ENCODE assay signal across 9 cellular contexts in the genomic region with DNA sequence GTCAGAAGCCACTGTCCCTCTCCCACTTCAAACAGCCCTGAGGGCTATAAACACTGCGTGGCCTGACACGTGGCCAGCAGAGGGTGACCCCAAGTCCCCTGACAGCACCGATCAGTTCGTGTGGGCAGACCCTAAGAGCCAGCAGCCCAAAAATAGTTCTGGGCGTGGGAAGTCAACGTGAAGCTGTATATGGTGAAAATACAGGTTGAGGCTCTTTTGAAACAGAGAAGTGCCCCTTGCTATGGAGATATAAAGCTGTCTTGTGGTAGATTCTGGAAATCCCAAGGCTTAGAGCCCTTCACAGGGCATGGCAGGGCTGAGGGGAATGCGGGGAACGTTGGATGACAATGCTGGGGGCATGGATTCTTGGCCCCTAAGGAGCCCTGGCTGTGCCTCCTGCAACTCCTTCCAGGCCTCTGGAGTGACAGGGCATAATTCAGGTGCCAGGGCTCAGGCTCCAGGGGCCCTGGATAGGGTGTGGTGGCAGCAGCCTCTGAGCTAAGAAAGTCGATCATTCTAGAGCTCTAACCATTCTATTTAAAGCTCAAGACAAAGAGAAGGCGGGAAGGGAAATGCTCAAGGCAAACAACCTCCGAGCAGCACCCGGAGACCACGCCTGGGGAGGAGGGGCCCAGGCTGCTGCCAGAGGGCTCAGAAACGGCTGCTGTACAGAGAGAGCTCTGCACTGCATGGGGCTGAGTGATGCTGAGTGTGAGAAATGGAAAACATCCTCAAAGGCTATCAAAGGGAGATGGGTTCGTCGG.
DNase-seq lines count a peak whose midpoint lies in the region; ATAC-seq and TF ChIP-seq lines count a peak whose summit lies in the region.
"Had no signal": no experiment of that assay in that cellular context is flagged by ENCODE, and none has a peak within 500 bp of the region (broad histone marks: within the 10 kb centered on the region; RNA-seq: fewer than 3 reads in every experiment).

No MANE protein-coding gene starts in this region.

- peak; percentile 57 for DNase-seq in NCI-H2107 treated with DMSO at 0.1 percent for 48 hours (lab: John Stamatoyannopoulos, UW; ENCODE audit: unreplicated experiment)
- DNase-seq in activated CD4-positive, alpha-beta memory T cell treated with anti-CD3 and anti-CD28 coated beads for 36 hours = peak; percentile 92
- peak; percentile 74 for DNase-seq in endodermal cell
- peak; percentile 59 for DNase-seq in pons (ENCODE audit: low spot score)
- DNase-seq in HFFc6 = no peak
- no peak for DNase-seq in T1000 (lab: John Stamatoyannopoulos, UW)

- POLR2A ChIA-PET in activated CD4-positive, alpha-beta memory T cell treated with anti-CD3 and anti-CD28 coated beads for 36 hours (lab: Charles Lee) = interaction anchor here (0.7 to 6.5 kb wide), 31 partner anchors 10 to 87 kb away, joined by 3 to 85 read pairs (median 8); a partner anchor contains a TSS

- no peaks in the 10 kb centered on the region for H3K36me3 ChIP-seq in endodermal cell (ENCODE audit: control insufficient read depth, insufficient read depth, low read length)
- H3K36me3 ChIP-seq: SJSA1 had no signal

- ATAC-seq in GM18505 (IDR thresholded peaks at IDR 0.05; ENCODE audit: unreplicated experiment) (peak; percentile 85), HG02840 (IDR thresholded peaks at IDR 0.05; ENCODE audit: low FRiP score, unreplicated experiment) (peak; percentile 68)

- intact Hi-C loops in activated CD4-positive, alpha-beta memory T cell treated with anti-CD3 and anti-CD28 coated beads for 36 hours (cut with micrococcal nuclease) = loop anchor here (1.0 to 2.0 kb wide), 4 partner anchors 14 to 71 kb away; a partner anchor contains a TSS

- peak; percentile 75 for TF ChIP-seq POLR2A in GM18505 (IDR thresholded peaks at IDR 0.05; ENCODE audit: borderline replicate concordance, extremely low read depth, insufficient read depth, insufficient read length)

- H3K4me1 Mint-ChIP-seq in activated CD4-positive, alpha-beta memory T cell treated with anti-CD3 and anti-CD28 coated beads for 36 hours (ENCODE audit: low read depth) = peaks cover 71% of the 10 kb centered on the region
- peaks cover 13% of the 10 kb centered on the region for H3K4me1 Mint-ChIP-seq in endodermal cell
- peaks cover 12% of the 10 kb centered on the region for H3K4me1 Mint-ChIP-seq in HFFc6 (ENCODE audit: low read depth)

- WGBS in endodermal cell (ENCODE audit: insufficient coverage in 1 of 2, insufficient read length in 1 of 2), 2 experiments = 60 to 61% methylated on average over 9 to 16 of the region's 16 CpGs

- peaks cover 46% of the 10 kb centered on the region for H3K36me3 Mint-ChIP-seq in activated CD4-positive, alpha-beta memory T cell treated with anti-CD3 and anti-CD28 coated beads for 36 hours
- H3K36me3 Mint-ChIP-seq in endodermal cell (ENCODE audit: low read depth) = no peaks in the 10 kb centered on the region
- no peaks in the 10 kb centered on the region for H3K36me3 Mint-ChIP-seq in HFFc6 (ENCODE audit: low read depth)

- CTCF ChIA-PET in activated CD4-positive, alpha-beta memory T cell treated with anti-CD3 and anti-CD28 coated beads for 36 hours (lab: Charles Lee) = interaction anchor here (0.5 to 2.5 kb wide), 14 partner anchors 10 to 247 kb away, joined by 3 to 12 read pairs (median 4); no protein-coding TSS in a partner anchor

- peak overlapping the region; percentile 96 for H3K27ac Mint-ChIP-seq in activated CD4-positive, alpha-beta memory T cell treated with anti-CD3 and anti-CD28 coated beads for 36 hours
- H3K27ac Mint-ChIP-seq in endodermal cell (peak overlapping the region; percentile 91), HFFc6 (no peak overlapping the region)

- H3K9me3 Mint-ChIP-seq in activated CD4-positive, alpha-beta memory T cell treated with anti-CD3 and anti-CD28 coated beads for 36 hours = no peaks in the 10 kb centered on the region
- H3K9me3 Mint-ChIP-seq in endodermal cell (no peaks in the 10 kb centered on the region), HFFc6 (no peaks in the 10 kb centered on the region)

- H3K27me3 ChIP-seq in endodermal cell (ENCODE audit: control insufficient read depth, insufficient read depth, low read length, poor library complexity, severe bottlenecking) = no peaks in the 10 kb centered on the region

- no peak overlapping the region for H3K4me3 ChIP-seq in endodermal cell (ENCODE audit: low read length)
- H3K4me3 ChIP-seq: SJSA1 had no signal

- no peaks in the 10 kb centered on the region for H3K9me3 ChIP-seq in endodermal cell (ENCODE audit: control insufficient read depth, low read length)
- H3K9me3 ChIP-seq: SJSA1 had no signal

- peak overlapping the region; percentile 91 for H3K27ac ChIP-seq in endodermal cell (ENCODE audit: low read depth, low read length)
- H3K27ac ChIP-seq: SJSA1 had no signal

- no peak for TF ChIP-seq CTCF in endodermal cell (conservative IDR thresholded peaks at IDR 0.05)
- no peak for TF ChIP-seq CTCF in HFFc6 (IDR thresholded peaks at IDR 0.05)

- peaks cover 3% of the 10 kb centered on the region for H3K4me1 ChIP-seq in endodermal cell (ENCODE audit: control insufficient read depth, insufficient read depth, low read length)

- H3K27me3 Mint-ChIP-seq in activated CD4-positive, alpha-beta memory T cell treated with anti-CD3 and anti-CD28 coated beads for 36 hours = no peaks in the 10 kb centered on the region
- H3K27me3 Mint-ChIP-seq in endodermal cell (ENCODE audit: insufficient read depth) (peaks cover 2% of the 10 kb centered on the region), HFFc6 (ENCODE audit: insufficient read depth) (peaks cover 28% of the 10 kb centered on the region)

- H3K9ac ChIP-seq in endodermal cell (ENCODE audit: extremely low read depth, low read length, poor library complexity, severe bottlenecking) = peak overlapping the region; percentile 20

- H3K4me3 Mint-ChIP-seq in activated CD4-positive, alpha-beta memory T cell treated with anti-CD3 and anti-CD28 coated beads for 36 hours = peak overlapping the region; percentile 68
- no peak overlapping the region for H3K4me3 Mint-ChIP-seq in endodermal cell
- H3K4me3 Mint-ChIP-seq in HFFc6 = no peak overlapping the region

Comparison
In these comparisons a context has a peak if more than half of its experiments do, and no peak if none do; other contexts are left out.
1. DNase-seq: peak in NCI-H2107 treated with DMSO at 0.1 percent for 48 hours (single experiment), activated CD4-positive, alpha-beta memory T cell treated with anti-CD3 and anti-CD28 coated beads for 36 hours (single experiment), endodermal cell (single experiment) and pons (single experiment); none in HFFc6 (single experiment) and T1000 (single experiment).